8 cellular contexts compared by ENCODE assay signal in the genomic region with DNA sequence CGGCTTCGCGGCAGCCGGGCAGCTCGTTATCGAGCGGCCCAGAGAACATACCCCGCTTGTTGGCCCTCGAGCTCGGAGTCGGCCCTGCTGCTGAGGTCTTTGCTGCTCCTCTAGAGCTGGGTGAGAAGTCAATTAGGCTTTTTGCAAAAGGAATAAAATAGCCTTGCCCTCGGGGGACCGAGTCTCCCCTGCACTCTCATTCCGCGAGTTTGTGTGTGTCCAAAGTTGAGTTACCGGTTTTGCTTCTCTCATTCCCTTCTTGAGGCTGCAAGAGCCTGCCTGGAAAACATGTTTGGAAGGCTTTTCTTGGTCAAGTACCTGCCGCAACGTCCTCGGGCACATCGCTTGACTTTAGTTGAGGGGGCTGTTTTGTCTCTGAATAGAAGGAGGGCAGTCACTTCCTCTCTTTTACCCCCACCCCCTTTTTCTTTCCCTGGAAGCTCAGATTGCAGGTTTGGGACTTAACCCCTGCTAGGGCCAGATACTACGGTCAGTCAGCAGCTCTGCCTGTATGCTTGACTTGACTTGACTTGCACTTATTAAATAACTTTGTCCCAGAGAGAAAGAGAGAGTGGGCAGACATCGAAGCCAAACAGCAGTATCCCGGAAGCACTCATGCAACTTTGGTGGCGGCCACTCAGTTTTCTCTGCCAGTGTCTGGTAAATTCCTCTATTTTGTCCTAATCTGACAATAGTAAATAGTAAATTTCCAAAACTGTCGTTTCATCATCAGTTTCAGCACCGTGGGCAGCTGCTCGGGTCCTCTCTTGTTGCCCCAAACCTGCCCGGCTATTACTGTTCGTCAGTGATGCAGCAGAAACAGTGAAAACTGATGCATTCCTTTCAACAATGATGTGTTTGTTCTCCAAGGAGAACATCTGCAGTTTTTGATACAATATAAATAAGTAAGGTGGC.
DNase-seq lines count a peak whose midpoint lies in the region; ATAC-seq and TF ChIP-seq lines count a peak whose summit lies in the region.

No MANE protein-coding gene starts in this region.

- peak overlapping the region; percentile 100 for H3K27ac Mint-ChIP-seq in activated naive CD4-positive, alpha-beta T cell treated with anti-CD3 and anti-CD28 coated beads, Interleukin-2, amount 50 U/mL, for 24 hours

- peak overlapping the region; percentile 89 to 94 for H3K4me3 ChIP-seq in neutrophil (ENCODE audit: low read depth in 1 of 2, low read length in 1 of 2)

- no peaks in the 10 kb centered on the region for H3K9me3 ChIP-seq in neutrophil

- H3K36me3 Mint-ChIP-seq in activated naive CD4-positive, alpha-beta T cell treated with anti-CD3 and anti-CD28 coated beads, Interleukin-2, amount 50 U/mL, for 24 hours = peaks cover 2% of the 10 kb centered on the region

- H3K27me3 Mint-ChIP-seq in activated naive CD4-positive, alpha-beta T cell treated with anti-CD3 and anti-CD28 coated beads, Interleukin-2, amount 50 U/mL, for 24 hours = no peaks in the 10 kb centered on the region

- no peaks in the 10 kb centered on the region for H3K27me3 ChIP-seq in neutrophil

- H3K4me3 Mint-ChIP-seq in activated naive CD4-positive, alpha-beta T cell treated with anti-CD3 and anti-CD28 coated beads, Interleukin-2, amount 50 U/mL, for 24 hours = peak overlapping the region; percentile 98

- TF ChIP-seq CTCF in neutrophil (IDR thresholded peaks at IDR 0.05) = no peak

- no peaks in the 10 kb centered on the region for H3K36me3 ChIP-seq in neutrophil

- H3K27ac ChIP-seq in neutrophil = peak overlapping the region; percentile 99

- H3K4me1 ChIP-seq in neutrophil (ENCODE audit: control insufficient read depth in 1 of 2, insufficient read depth in 1 of 2, low read depth in 1 of 2, low read length in 1 of 2) = peaks cover 47 to 59% of the 10 kb centered on the region in 2 experiments

- peak; percentile 20 for DNase-seq in stimulated activated CD4-positive, alpha-beta T cell treated with anti-CD3 and anti-CD28 coated beads, Interleukin-15, amount 100 ng/mL, for 24 hours
- DNase-seq in stimulated activated CD4-positive, alpha-beta T cell treated with anti-CD3 and anti-CD28 coated beads, Interleukin-4, amount 100 ng/mL, for 1 hour = no peak
- DNase-seq in NCI-H146 treated with DMSO at 0.1 percent for 48 hours (lab: John Stamatoyannopoulos, UW; ENCODE audit: unreplicated experiment) (peak; percentile 57), glomerular visceral epithelial cell (ENCODE audit: extremely low spot score) (peak; percentile 34), epidermal melanocyte (ENCODE audit: insufficient read length, low spot score) (no peak)

- H3K4me1 Mint-ChIP-seq in activated naive CD4-positive, alpha-beta T cell treated with anti-CD3 and anti-CD28 coated beads, Interleukin-2, amount 50 U/mL, for 24 hours = peaks cover 54% of the 10 kb centered on the region

- peak; percentile 24 for ATAC-seq in HG02759 (IDR thresholded peaks at IDR 0.05; ENCODE audit: unreplicated experiment)

- H3K9me3 Mint-ChIP-seq in activated naive CD4-positive, alpha-beta T cell treated with anti-CD3 and anti-CD28 coated beads, Interleukin-2, amount 50 U/mL, for 24 hours = no peaks in the 10 kb centered on the region

Comparison
In these comparisons a context has a peak if more than half of its experiments do, and no peak if none do; other contexts are left out.
1. DNase-seq: peak in stimulated activated CD4-positive, alpha-beta T cell treated with anti-CD3 and anti-CD28 coated beads, Interleukin-15, amount 100 ng/mL, for 24 hours (single experiment), NCI-H146 treated with DMSO at 0.1 percent for 48 hours (single experiment) and glomerular visceral epithelial cell (single experiment); none in stimulated activated CD4-positive, alpha-beta T cell treated with anti-CD3 and anti-CD28 coated beads, Interleukin-4, amount 100 ng/mL, for 1 hour (single experiment) and epidermal melanocyte (single experiment).